ENCODE assay signal across 9 cellular contexts in genomic region chr4:77586953-77587383, GRCh38. TPM values are rescaled to one million over a fixed set of nuclear protein-coding genes. Genes with fewer than 3 reads are reported as not detected.
DNase-seq lines count a peak whose midpoint lies in the region; ATAC-seq, FAIRE-seq and TF ChIP-seq lines count a peak whose summit lies in the region.
"Had no signal": no experiment of that assay in that cellular context is flagged by ENCODE, and none has a peak within 500 bp of the region (broad histone marks: within the 10 kb centered on the region; RNA-seq: fewer than 3 reads in every experiment).

No MANE protein-coding gene starts in this region.

- TF ChIP-seq CTCF in mucosa of descending colon (IDR thresholded peaks at IDR 0.05) (no peak), nephron progenitor cell (IDR thresholded peaks at IDR 0.05) (no peak), WTC11 (IDR thresholded peaks at IDR 0.05) (no peak)

- CTCF ChIA-PET in activated CD4-positive, alpha-beta T cell treated with anti-CD3 and anti-CD28 coated beads for 36 hours (lab: Charles Lee): interaction anchor here (0.8 to 1.5 kb wide), 8 partner anchors 10 to 347 kb away, joined by 3 to 11 read pairs (median 3); no protein-coding TSS in a partner anchor
- CTCF ChIA-PET in WTC11 (lab: Charles Lee): interaction anchor here (1.3 kb wide), 1 partner anchor 9 kb away, joined by 5 read pairs; no protein-coding TSS in a partner anchor

- peak overlapping the region; percentile 84 for H3K27ac Mint-ChIP-seq in activated CD4-positive, alpha-beta T cell treated with anti-CD3 and anti-CD28 coated beads for 36 hours
- H3K27ac Mint-ChIP-seq in nephron progenitor cell: no peak overlapping the region
- no peak overlapping the region for H3K27ac Mint-ChIP-seq in WTC11

- peak overlapping the region; percentile 54 for H3K4me3 Mint-ChIP-seq in activated CD4-positive, alpha-beta T cell treated with anti-CD3 and anti-CD28 coated beads for 36 hours
- H3K4me3 Mint-ChIP-seq in nephron progenitor cell (no peak overlapping the region), WTC11 (no peak overlapping the region)

- no peak for FAIRE-seq in frontal cortex (lab: Jason Lieb, UNC)

- peak; percentile 38 to 54 for ATAC-seq in left cardiac atrium
- peak; percentile 98 for ATAC-seq in HG03159 (IDR thresholded peaks at IDR 0.05; ENCODE audit: unreplicated experiment)
- peak; percentile 94 for ATAC-seq in activated CD4-positive, alpha-beta T cell treated with anti-CD3 and anti-CD28 coated beads for 36 hours
- ATAC-seq in mucosa of descending colon: peak; percentile 64
- ATAC-seq in WTC11: no peak

- no peak overlapping the region for H3K4me3 ChIP-seq in mucosa of descending colon

- H3K4me1 ChIP-seq in mucosa of descending colon (ENCODE audit: low read depth): no peaks in the 10 kb centered on the region

- peaks cover 7% of the 10 kb centered on the region for H3K9me3 Mint-ChIP-seq in activated CD4-positive, alpha-beta T cell treated with anti-CD3 and anti-CD28 coated beads for 36 hours (ENCODE audit: low read depth)
- no peaks in the 10 kb centered on the region for H3K9me3 Mint-ChIP-seq in nephron progenitor cell
- 0 out of 2 replicates have a peak, but pooled peaks cover 4% of the 10 kb centered on the region for H3K9me3 Mint-ChIP-seq in WTC11

- peaks cover 66% of the 10 kb centered on the region for H3K4me1 Mint-ChIP-seq in activated CD4-positive, alpha-beta T cell treated with anti-CD3 and anti-CD28 coated beads for 36 hours
- H3K4me1 Mint-ChIP-seq in nephron progenitor cell: no peaks in the 10 kb centered on the region
- peaks cover 5% of the 10 kb centered on the region; the same call in 1 of the 2 replicates for H3K4me1 Mint-ChIP-seq in WTC11

- peaks cover 16% of the 10 kb centered on the region for H3K27me3 Mint-ChIP-seq in activated CD4-positive, alpha-beta T cell treated with anti-CD3 and anti-CD28 coated beads for 36 hours
- H3K27me3 Mint-ChIP-seq in nephron progenitor cell (ENCODE audit: low read depth, poor library complexity): peaks cover 5% of the 10 kb centered on the region
- no peaks in the 10 kb centered on the region for H3K27me3 Mint-ChIP-seq in WTC11 (ENCODE audit: low read depth)

- H3K36me3 Mint-ChIP-seq in activated CD4-positive, alpha-beta T cell treated with anti-CD3 and anti-CD28 coated beads for 36 hours (ENCODE audit: low read depth): peaks cover 5% of the 10 kb centered on the region
- H3K36me3 Mint-ChIP-seq in nephron progenitor cell (ENCODE audit: low read depth): no peaks in the 10 kb centered on the region
- H3K36me3 Mint-ChIP-seq in WTC11: no peaks in the 10 kb centered on the region

- intact Hi-C loops in left cardiac atrium (cut with DNase I) (no loop called here), cardiac septum (cut with DNase I) (no loop called here), mucosa of descending colon (cut with DNase I, micrococcal nuclease) (no loop called here)
- intact Hi-C loops in activated CD4-positive, alpha-beta T cell treated with anti-CD3 and anti-CD28 coated beads for 36 hours (cut with DNase I, micrococcal nuclease): loop anchor here (1.0 to 10.0 kb wide), 16 partner anchors 8 to 1530 kb away; partner anchors contain the start of genes CCNG2 (in 1 of the 2), CCNI (in 1 of the 2) and MRPL1 (in 1 of the 2)

- no peaks in the 10 kb centered on the region for H3K36me3 ChIP-seq in mucosa of descending colon (ENCODE audit: low read depth)
- H3K36me3 ChIP-seq: neutrophil had no signal

- no peaks in the 10 kb centered on the region for H3K9me3 ChIP-seq in mucosa of descending colon
- H3K9me3 ChIP-seq: neutrophil had no signal

- POLR2A ChIA-PET in activated CD4-positive, alpha-beta T cell treated with anti-CD3 and anti-CD28 coated beads for 36 hours (lab: Charles Lee): interaction anchor here (0.5 to 1.0 kb wide), 4 partner anchors 9 to 275 kb away, joined by 3 to 9 read pairs (median 5); partner anchors contain the start of gene MRPL1
- POLR2A ChIA-PET in WTC11 (lab: Charles Lee): no interaction called here

- DNase-seq in left cardiac atrium (no peak), cardiac septum (ENCODE audit: low spot score) (no peak), mucosa of descending colon (no peak), frontal cortex (ENCODE audit: low spot score in 2 of 2) (no peak), nephron progenitor cell (no peak), WTC11 (ENCODE audit: low spot score) (no peak)
- DNase-seq in activated CD4-positive, alpha-beta T cell treated with anti-CD3 and anti-CD28 coated beads for 36 hours: peak; percentile 87

TF ChIP-seq in WTC11, 78 proteins besides CTCF, POLR2A, EP300 and RAD21 (continues in another document):
- TF ChIP-seq GABPB1 (CRISPR knock-in tag; IDR thresholded peaks at IDR 0.05) (no peak), PRDM15 (CRISPR knock-in tag; IDR thresholded peaks at IDR 0.05) (no peak), SMAD3 (CRISPR knock-in tag; IDR thresholded peaks at IDR 0.05; ENCODE audit: borderline replicate concordance) (no peak), ZBTB43 (CRISPR knock-in tag; IDR thresholded peaks at IDR 0.05) (no peak), E2F4 (CRISPR knock-in tag; IDR thresholded peaks at IDR 0.05; ENCODE audit: borderline replicate concordance, low read depth) (no peak), ZNF317 (CRISPR knock-in tag; IDR thresholded peaks at IDR 0.05; ENCODE audit: borderline replicate concordance, low read depth) (no peak)

RNA-seq across cellular contexts. Expression of gene CXCL13, which starts 18.7 kb away (rescaled TPM):
- total RNA-seq in left cardiac atrium (not detected), cardiac septum (not detected), mucosa of descending colon (under 1 TPM in 2 of 3 donors, not detected in 1; 0.34 to 0.58 TPM), frontal cortex (not detected), WTC11 (2021) (not detected in 3 replicates)
- 1 to 10 TPM; 4.9 to 5.1 TPM for total RNA-seq in activated CD4-positive, alpha-beta T cell treated with anti-CD3 and anti-CD28 coated beads for 36 hours

Comparison
In these comparisons a context has a peak if more than half of its experiments do, and no peak if none do; other contexts are left out.
1. intact Hi-C loops: an anchor here in activated CD4-positive, alpha-beta T cell treated with anti-CD3 and anti-CD28 coated beads for 36 hours (1.0 to 10.0 kb wide); none called in left cardiac atrium, cardiac septum and mucosa of descending colon.